In the genomic region with DNA sequence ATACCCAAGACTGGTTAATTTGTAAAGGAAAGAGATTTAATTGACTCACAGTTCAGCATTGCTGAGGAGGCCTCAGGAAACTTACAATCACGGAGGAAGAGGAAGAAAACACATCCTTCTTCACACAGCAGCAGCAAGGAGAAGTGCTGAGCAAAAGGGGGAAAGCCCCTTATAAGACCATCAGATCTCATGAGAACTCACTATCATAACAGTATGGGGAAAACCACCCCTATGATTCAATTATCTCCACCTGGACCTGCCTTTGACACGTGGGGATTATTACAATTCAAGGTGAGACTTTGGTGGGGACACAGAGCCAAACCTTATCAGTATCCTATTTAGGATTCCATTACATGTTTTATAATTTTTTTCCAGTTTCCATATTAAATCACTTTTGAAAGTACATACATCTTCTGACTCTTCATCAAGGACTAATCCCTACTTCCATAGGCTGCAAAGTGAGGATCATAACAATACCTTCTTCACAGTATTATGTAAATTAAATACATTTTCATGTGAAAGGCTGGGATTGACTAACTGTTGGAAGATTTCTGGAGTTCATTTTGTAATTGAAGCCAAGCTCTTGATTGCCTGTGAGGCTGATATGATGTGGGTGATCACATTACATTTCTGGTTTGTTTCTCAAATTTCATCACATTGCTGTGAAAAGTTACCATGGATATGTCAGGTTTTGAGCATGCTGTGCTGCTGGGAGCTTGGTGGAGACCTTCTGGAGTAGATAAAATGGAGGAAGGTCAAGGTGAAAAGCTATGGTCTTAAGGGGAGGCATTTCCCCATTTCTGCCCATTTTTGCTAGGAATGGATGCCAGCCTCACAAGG, we compare ENCODE assay signal across 15 cellular contexts. TPM values are rescaled to one million over a fixed set of nuclear protein-coding genes. Genes with fewer than 3 reads are reported as not detected.
DNase-seq lines count a peak whose midpoint lies in the region; TF ChIP-seq lines count a peak whose summit lies in the region.
"Had no signal": no experiment of that assay in that cellular context is flagged by ENCODE, and none has a peak within 500 bp of the region (broad histone marks: within the 10 kb centered on the region; RNA-seq: fewer than 3 reads in every experiment).

No MANE protein-coding gene starts in this region.

- H3K36me3 ChIP-seq in HAP-1 (replicated peaks) = no peaks in the 10 kb centered on the region
- H3K36me3 ChIP-seq in SK-N-SH (replicated peaks in 1 of 2; ENCODE audit: control insufficient read depth in 1 of 2, insufficient read depth in 2 of 2, low read length in 1 of 2) = no peaks in the 10 kb centered on the region
- H3K36me3 ChIP-seq: prostate gland had no signal

- no peak overlapping the region for H3K27ac Mint-ChIP-seq in activated CD4-positive, alpha-beta memory T cell treated with anti-CD3 and anti-CD28 coated beads for 36 hours
- H3K27ac Mint-ChIP-seq: activated naive CD4-positive, alpha-beta T cell treated with anti-CD3 and anti-CD28 coated beads, Interleukin-2, amount 10 ng/mL, durations not matched to agents 7 days and 5 days had no signal

- POLR2A ChIA-PET in SK-N-SH (lab: Yijun Ruan, JAX) = no interaction called here
- POLR2A ChIA-PET in activated CD4-positive, alpha-beta memory T cell treated with anti-CD3 and anti-CD28 coated beads for 36 hours (lab: Charles Lee) = no interaction called here

- peaks cover 4% of the 10 kb centered on the region for H3K9me3 Mint-ChIP-seq in activated CD4-positive, alpha-beta memory T cell treated with anti-CD3 and anti-CD28 coated beads for 36 hours

- H4K20me1 ChIP-seq in SK-N-SH (ENCODE audit: insufficient read depth) = no peaks in the 10 kb centered on the region

- TF ChIP-seq CTCF in AG10803 (conservative IDR thresholded peaks at IDR 0.05; ENCODE audit: low read length) (no peak), SK-N-SH (IDR thresholded peaks at IDR 0.05) (no peak)

- no peaks in the 10 kb centered on the region for H3K79me2 ChIP-seq in SK-N-SH (ENCODE audit: insufficient read depth)

- no peaks in the 10 kb centered on the region for H3K27me3 Mint-ChIP-seq in activated CD4-positive, alpha-beta memory T cell treated with anti-CD3 and anti-CD28 coated beads for 36 hours
- H3K27me3 Mint-ChIP-seq: activated naive CD4-positive, alpha-beta T cell treated with anti-CD3 and anti-CD28 coated beads, Interleukin-2, amount 10 ng/mL, durations not matched to agents 7 days and 5 days had no signal

- CTCF ChIA-PET in SK-N-SH (lab: Yijun Ruan, JAX) = no interaction called here
- CTCF ChIA-PET in activated CD4-positive, alpha-beta memory T cell treated with anti-CD3 and anti-CD28 coated beads for 36 hours (lab: Charles Lee) = no interaction called here

- H3K4me3 ChIP-seq in AG10803 (ENCODE audit: low read length) (no peak overlapping the region), HAP-1 (no peak overlapping the region), SK-N-SH (ENCODE audit: low read depth in 2 of 2, low read length in 1 of 2) (no peak overlapping the region)
- H3K4me3 ChIP-seq: prostate gland had no signal

- DNase-seq in AG10803 (ENCODE audit: low read depth) (peak; percentile 38), HAP-1 (ENCODE audit: low spot score in 2 of 2) (peak; percentile 35 to 90), SK-N-SH (no peak), fibroblast of peridontal ligament (ENCODE audit: extremely low read depth) (peak; percentile 94), head of caudate nucleus (no peak), activated T-cell treated with anti-CD3 and anti-CD28 coated beads for 4 hours (no peak)
- no peak for DNase-seq in activated CD4-positive, alpha-beta memory T cell treated with anti-CD3 and anti-CD28 coated beads for 36 hours
- no peak for DNase-seq in activated T-cell treated with anti-CD3 and anti-CD28 coated beads, Interleukin-2, amount 50 U/mL, for 1 hour
- DNase-seq: activated CD8-positive, alpha-beta memory T cell treated with anti-CD3 and anti-CD28 coated beads, Interleukin-2, amount 50 U/mL, for 48 hours; activated naive CD4-positive, alpha-beta T cell treated with anti-CD3 and anti-CD28 coated beads, Interleukin-2, amount 10 ng/mL, durations not matched to agents 7 days and 5 days; effector memory CD4-positive, alpha-beta T cell; Karpas-422; NCI-H1436 treated with DMSO at 0.1 percent for 48 hours; NCI-H524 treated with DMSO at 0.1 percent for 48 hours had no signal

- no peak overlapping the region for H3K4me3 Mint-ChIP-seq in activated CD4-positive, alpha-beta memory T cell treated with anti-CD3 and anti-CD28 coated beads for 36 hours
- H3K4me3 Mint-ChIP-seq: activated naive CD4-positive, alpha-beta T cell treated with anti-CD3 and anti-CD28 coated beads, Interleukin-2, amount 10 ng/mL, durations not matched to agents 7 days and 5 days had no signal

- H2AFZ ChIP-seq in SK-N-SH (ENCODE audit: low read depth) = no peak overlapping the region

- TF ChIP-seq RAD21 in SK-N-SH (IDR thresholded peaks at IDR 0.05; ENCODE audit: low read length) = no peak

- no peaks in the 10 kb centered on the region for H3F3A ChIP-seq in SK-N-SH (replicated peaks; ENCODE audit: insufficient read depth)

- H3K4me1 ChIP-seq in HAP-1 (peaks cover 17% of the 10 kb centered on the region), SK-N-SH (ENCODE audit: control insufficient read depth in 1 of 2, insufficient read depth in 2 of 2, low read depth in 1 of 2, low read length in 1 of 2) (no peaks in the 10 kb centered on the region; a peak in 1 of 4 replicates)
- H3K4me1 ChIP-seq: prostate gland had no signal

- no peak overlapping the region for H3K9ac ChIP-seq in SK-N-SH

- no peaks in the 10 kb centered on the region for H3K36me3 Mint-ChIP-seq in activated CD4-positive, alpha-beta memory T cell treated with anti-CD3 and anti-CD28 coated beads for 36 hours
- H3K36me3 Mint-ChIP-seq: activated naive CD4-positive, alpha-beta T cell treated with anti-CD3 and anti-CD28 coated beads, Interleukin-2, amount 10 ng/mL, durations not matched to agents 7 days and 5 days had no signal

- TF ChIP-seq EP300 in SK-N-SH (IDR thresholded peaks at IDR 0.05; ENCODE audit: borderline replicate concordance in 1 of 2, low read depth in 1 of 2, low read length in 1 of 2) = no peak

- H3K4me1 Mint-ChIP-seq in activated CD4-positive, alpha-beta memory T cell treated with anti-CD3 and anti-CD28 coated beads for 36 hours (ENCODE audit: low read depth) = peaks cover 15% of the 10 kb centered on the region

- no peaks in the 10 kb centered on the region for H3K9me3 ChIP-seq in HAP-1
- no peaks in the 10 kb centered on the region for H3K9me3 ChIP-seq in SK-N-SH
- H3K9me3 ChIP-seq: prostate gland had no signal

- H3K4me2 ChIP-seq in SK-N-SH = no peak overlapping the region

- no peaks in the 10 kb centered on the region for H3K9me2 ChIP-seq in SK-N-SH

- in situ Hi-C loops in HAP-1 (cut with MboI; ENCODE audit: low sequenced_read_pairs) = no loop called here

- intact Hi-C loops in head of caudate nucleus (cut with DNase I) = no loop called here
- intact Hi-C loops in activated CD4-positive, alpha-beta memory T cell treated with anti-CD3 and anti-CD28 coated beads for 36 hours (cut with micrococcal nuclease) = no loop called here

- 30% methylated on average over 2 of the region's 2 CpGs for WGBS in SK-N-SH (ENCODE audit: low lambda C conversion rate)

- no peaks in the 10 kb centered on the region for H3K27me3 ChIP-seq in HAP-1 (ENCODE audit: low read depth)
- no peaks in the 10 kb centered on the region for H3K27me3 ChIP-seq in SK-N-SH (ENCODE audit: insufficient read depth)

- no peak overlapping the region for H3K27ac ChIP-seq in SK-N-SH (ENCODE audit: low read depth in 2 of 2, low read length in 1 of 2)
- H3K27ac ChIP-seq: prostate gland had no signal

TF ChIP-seq in SK-N-SH, 30 proteins besides CTCF, POLR2A, EP300 and RAD21 (continues in another document):
- TF ChIP-seq GATA2 (CRISPR knock-in tag; IDR thresholded peaks at IDR 0.05) (no peak), FOXM1 (IDR thresholded peaks at IDR 0.05; ENCODE audit: low read depth) (no peak), CHD2 (IDR thresholded peaks at IDR 0.05; ENCODE audit: low read length, partially characterized antibody) (no peak), NRF1 (IDR thresholded peaks at IDR 0.05; ENCODE audit: low read depth, low read length) (no peak), FOXJ3 (CRISPR knock-in tag; IDR thresholded peaks at IDR 0.05) (no peak), SMC3 (IDR thresholded peaks at IDR 0.05; ENCODE audit: low read depth, low read length) (no peak), MEF2A (IDR thresholded peaks at IDR 0.05; ENCODE audit: borderline replicate concordance, low read depth) (no peak), RCOR1 (IDR thresholded peaks at IDR 0.05; ENCODE audit: low read length) (no peak), TEAD4 (IDR thresholded peaks at IDR 0.05; ENCODE audit: borderline replicate concordance, insufficient read depth) (no peak), TCF12 (IDR thresholded peaks at IDR 0.05) (peak; percentile 61), NFIC (IDR thresholded peaks at IDR 0.05; ENCODE audit: borderline replicate concordance) (no peak), TAF1 (IDR thresholded peaks at IDR 0.05; ENCODE audit: borderline replicate concordance, low read depth, low read length) (no peak), ELF1 (IDR thresholded peaks at IDR 0.05) (no peak)
- TF ChIP-seq, protein P1, sequence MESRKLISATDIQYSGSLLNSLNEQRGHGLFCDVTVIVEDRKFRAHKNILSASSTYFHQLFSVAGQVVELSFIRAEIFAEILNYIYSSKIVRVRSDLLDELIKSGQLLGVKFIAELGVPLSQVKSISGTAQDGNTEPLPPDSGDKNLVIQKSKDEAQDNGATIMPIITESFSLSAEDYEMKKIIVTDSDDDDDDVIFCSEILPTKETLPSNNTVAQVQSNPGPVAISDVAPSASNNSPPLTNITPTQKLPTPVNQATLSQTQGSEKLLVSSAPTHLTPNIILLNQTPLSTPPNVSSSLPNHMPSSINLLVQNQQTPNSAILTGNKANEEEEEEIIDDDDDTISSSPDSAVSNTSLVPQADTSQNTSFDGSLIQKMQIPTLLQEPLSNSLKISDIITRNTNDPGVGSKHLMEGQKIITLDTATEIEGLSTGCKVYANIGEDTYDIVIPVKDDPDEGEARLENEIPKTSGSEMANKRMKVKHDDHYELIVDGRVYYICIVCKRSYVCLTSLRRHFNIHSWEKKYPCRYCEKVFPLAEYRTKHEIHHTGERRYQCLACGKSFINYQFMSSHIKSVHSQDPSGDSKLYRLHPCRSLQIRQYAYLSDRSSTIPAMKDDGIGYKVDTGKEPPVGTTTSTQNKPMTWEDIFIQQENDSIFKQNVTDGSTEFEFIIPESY (IDR thresholded peaks at IDR 0.05; ENCODE audit: borderline replicate concordance, low read depth) = no peak

RNA-seq across cellular contexts. Expression of a gene that starts 31.7 kb away (rescaled TPM):
- 1.8 and 2.5 TPM in 2 replicates for polyA plus RNA-seq in SK-N-SH (2012; rRNA removed)
- polyA plus RNA-seq in SK-N-SH (2012; cell fraction: cytosol; rRNA removed) = 4.0 and 4.3 TPM in 2 replicates
- polyA plus RNA-seq in SK-N-SH (2012; cell fraction: nucleus; rRNA removed) = 0.92 and 2.0 TPM in 2 replicates
- 1 to 10 TPM; 8.9 to 9.2 TPM for total RNA-seq in activated CD4-positive, alpha-beta memory T cell treated with anti-CD3 and anti-CD28 coated beads for 36 hours

Comparison
In these comparisons a context has a peak if more than half of its experiments do, and no peak if none do; other contexts are left out.
1. DNase-seq: peak in AG10803 (single experiment), HAP-1 (2 of 2) and fibroblast of peridontal ligament (single experiment); none in SK-N-SH (single experiment), head of caudate nucleus (0 of 42), activated T-cell treated with anti-CD3 and anti-CD28 coated beads for 4 hours (single experiment), activated CD4-positive, alpha-beta memory T cell treated with anti-CD3 and anti-CD28 coated beads for 36 hours (single experiment) and activated T-cell treated with anti-CD3 and anti-CD28 coated beads, Interleukin-2, amount 50 U/mL, for 1 hour (single experiment).